In genomic region chr11:116787786-116788486, GRCh38 we compare ENCODE assay signal across 1 cellular context.
TF ChIP-seq lines count a peak whose summit lies in the region.

TSS of gene ZPR1 (minus strand) at chr11:116788023. CDS start at chr11:116787990, 33 bp downstream.

TF ChIP-seq in SK-N-SH treated with all-trans-retinoic acid at 6 μM for 48 hours, 23 proteins besides CTCF, POLR2A, EP300 and RAD21 (continued from another document):
- no peak for TF ChIP-seq RARB (CRISPR knock-in tag; IDR thresholded peaks at IDR 0.05)
- no peak for TF ChIP-seq SNAI2 (CRISPR knock-in tag; IDR thresholded peaks at IDR 0.05)
